18 cellular contexts compared by ENCODE assay signal in the genomic region with DNA sequence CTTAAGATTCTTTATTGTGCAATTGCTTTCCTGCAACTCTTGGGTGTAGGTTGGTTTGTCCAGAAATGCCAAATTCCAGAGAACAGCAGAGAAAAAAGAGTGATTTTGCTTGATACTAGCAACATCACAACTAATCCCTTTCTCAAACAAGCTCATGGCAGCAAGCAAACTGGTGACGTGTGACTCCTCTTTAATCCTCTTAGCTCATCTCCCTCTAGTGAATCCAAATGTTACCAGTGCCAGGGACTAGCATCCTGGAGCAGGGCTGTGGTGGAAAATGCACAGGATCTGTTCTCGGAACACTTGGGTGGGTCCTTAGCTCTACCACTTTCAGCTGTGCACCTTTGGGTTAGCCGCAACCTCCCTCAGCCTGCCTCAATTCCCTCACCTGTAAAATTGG.
DNase-seq lines count a peak whose midpoint lies in the region; ATAC-seq, FAIRE-seq and TF ChIP-seq lines count a peak whose summit lies in the region.
"Had no signal": no experiment of that assay in that cellular context is flagged by ENCODE, and none has a peak within 500 bp of the region (broad histone marks: within the 10 kb centered on the region; RNA-seq: fewer than 3 reads in every experiment).

No MANE protein-coding gene starts in this region.

- no peak overlapping the region for H4K5ac ChIP-seq in mesendoderm (ENCODE audit: low read length)

- peak overlapping the region; percentile 10 for H3K4me3 ChIP-seq in endodermal cell (ENCODE audit: low read length)
- no peak overlapping the region for H3K4me3 ChIP-seq in mesendoderm (ENCODE audit: low read length)
- no peak overlapping the region for H3K4me3 ChIP-seq in tibial artery
- H3K4me3 ChIP-seq: GM23248 had no signal

- no peak for ATAC-seq in GM21367 (IDR thresholded peaks at IDR 0.05; ENCODE audit: unreplicated experiment)

- no peak overlapping the region for H2BK5ac ChIP-seq in mesendoderm (ENCODE audit: low read length)

- H3K27ac Mint-ChIP-seq in endodermal cell, result no peak overlapping the region
- H3K27ac Mint-ChIP-seq: B cell; CD4-positive, alpha-beta memory T cell had no signal

- H3K9ac ChIP-seq in endodermal cell (ENCODE audit: extremely low read depth, low read length, poor library complexity, severe bottlenecking) (no peak overlapping the region), mesendoderm (ENCODE audit: low read length) (no peak overlapping the region)
- H3K9ac ChIP-seq: GM23248 had no signal

- H3K36me3 ChIP-seq in endodermal cell (ENCODE audit: control insufficient read depth, insufficient read depth, low read length) (no peaks in the 10 kb centered on the region), mesendoderm (ENCODE audit: control insufficient read depth, insufficient read depth, low read length) (no peaks in the 10 kb centered on the region), tibial artery (no peaks in the 10 kb centered on the region)

- H3K36me3 Mint-ChIP-seq in endodermal cell (ENCODE audit: low read depth), result peaks cover under 1% of the 10 kb centered on the region
- H3K36me3 Mint-ChIP-seq: CD4-positive, alpha-beta memory T cell had no signal

- H2BK120ac ChIP-seq in mesendoderm (ENCODE audit: low read depth, low read length), result no peak overlapping the region

- no peaks in the 10 kb centered on the region for H3K79me2 ChIP-seq in mesendoderm (ENCODE audit: control insufficient read depth, insufficient read depth, low read length)

- H3K56ac ChIP-seq in mesendoderm (ENCODE audit: low read length), result no peak overlapping the region

- no peak for DNase-seq in D721Med (ENCODE audit: insufficient read length, low spot score)
- peak; percentile 96 for DNase-seq in NCI-H82 (lab: John Stamatoyannopoulos, UW)
- DNase-seq in endodermal cell, result no peak
- peak; percentile 13 for DNase-seq in mesendoderm
- DNase-seq in tibial artery, result no peak
- no peak for DNase-seq in midbrain (lab: John Stamatoyannopoulos, UW)
- DNase-seq: CD4-positive, alpha-beta memory T cell; DND-41; GF-D8; GM23248; H7; IMR-90 had no signal

- H3K79me1 ChIP-seq in mesendoderm (ENCODE audit: low read length), result no peaks in the 10 kb centered on the region

- H3K9me3 ChIP-seq in endodermal cell (ENCODE audit: control insufficient read depth, low read length), result peaks cover 8% of the 10 kb centered on the region
- peaks cover 0 to under 1% (median 0%) of the 10 kb centered on the region in 3 donors for H3K9me3 ChIP-seq in tibial artery

- H3K27me3 ChIP-seq in endodermal cell (ENCODE audit: control insufficient read depth, insufficient read depth, low read length, poor library complexity, severe bottlenecking), result no peaks in the 10 kb centered on the region
- no peaks in the 10 kb centered on the region for H3K27me3 ChIP-seq in mesendoderm (ENCODE audit: insufficient read depth, low read length, poor library complexity)
- H3K27me3 ChIP-seq in tibial artery, result no peaks in the 10 kb centered on the region

- H3K4me2 ChIP-seq in mesendoderm (ENCODE audit: low read length), result no peak overlapping the region

- no peak for FAIRE-seq in D721Med (lab: Jason Lieb, UNC)
- FAIRE-seq: A204.1, GM19239 had no signal

- WGBS in endodermal cell (ENCODE audit: insufficient coverage in 1 of 2, insufficient read length in 1 of 2), 2 experiments, result 63 to 100% methylated on average over 1 to 3 of the region's 3 CpGs
- WGBS in mesendoderm (ENCODE audit: extremely low coverage, insufficient coverage, low lambda C conversion rate), result no CpG with 5 or more reads among the region's 3 CpGs

- H3K4me1 ChIP-seq in endodermal cell (ENCODE audit: control insufficient read depth, insufficient read depth, low read length) (peaks cover 15% of the 10 kb centered on the region), mesendoderm (ENCODE audit: control insufficient read depth, low read depth, low read length) (no peaks in the 10 kb centered on the region), tibial artery (no peaks in the 10 kb centered on the region)

- intact Hi-C loops in tibial artery (cut with DNase I; ENCODE audit: low total_unique reads), result no loop called here

- peaks cover 48% of the 10 kb centered on the region for H3K27me3 Mint-ChIP-seq in endodermal cell (ENCODE audit: insufficient read depth)

- H3K4me1 Mint-ChIP-seq in endodermal cell, result peaks cover 24% of the 10 kb centered on the region
- H3K4me1 Mint-ChIP-seq: B cell; CD4-positive, alpha-beta memory T cell had no signal

- TF ChIP-seq CTCF in D721Med (IDR thresholded peaks at IDR 0.05; ENCODE audit: insufficient read depth, missing control alignments) (peak; percentile 10), endodermal cell (conservative IDR thresholded peaks at IDR 0.05) (peak; percentile 43), tibial artery (IDR thresholded peaks at IDR 0.05) (no peak)

- H4K8ac ChIP-seq in mesendoderm (ENCODE audit: low read depth, low read length), result no peak overlapping the region

- no peak overlapping the region for H2AK5ac ChIP-seq in mesendoderm (ENCODE audit: low read length)

- H2BK15ac ChIP-seq in mesendoderm (replicated peaks; ENCODE audit: low read depth), result no peak overlapping the region

- H3K9me3 Mint-ChIP-seq in endodermal cell, result peaks cover 2% of the 10 kb centered on the region

- H3K27ac ChIP-seq in endodermal cell (ENCODE audit: low read depth, low read length) (no peak overlapping the region), mesendoderm (ENCODE audit: low read depth, low read length) (no peak overlapping the region), tibial artery (no peak overlapping the region)
- H3K27ac ChIP-seq: C4-2B, GM23248, HL-60 had no signal

- no peak overlapping the region for H3K23ac ChIP-seq in mesendoderm (ENCODE audit: low read length)

- no peak overlapping the region for H3K4me3 Mint-ChIP-seq in endodermal cell
- H3K4me3 Mint-ChIP-seq: B cell; CD4-positive, alpha-beta memory T cell had no signal

- H3K18ac ChIP-seq in mesendoderm (ENCODE audit: low read length), result no peak overlapping the region

- no peak overlapping the region for H3K4ac ChIP-seq in mesendoderm (ENCODE audit: low read depth, low read length)

Comparison
In these comparisons a context has a peak if more than half of its experiments do, and no peak if none do; other contexts are left out.
1. DNase-seq: peak in NCI-H82 (single experiment) and mesendoderm (single experiment); none in D721Med (single experiment), endodermal cell (single experiment), tibial artery (0 of 2) and midbrain (single experiment).
2. CTCF ChIP-seq: peak in D721Med (single experiment) and endodermal cell (single experiment); none in tibial artery (0 of 2).